In the genomic region with DNA sequence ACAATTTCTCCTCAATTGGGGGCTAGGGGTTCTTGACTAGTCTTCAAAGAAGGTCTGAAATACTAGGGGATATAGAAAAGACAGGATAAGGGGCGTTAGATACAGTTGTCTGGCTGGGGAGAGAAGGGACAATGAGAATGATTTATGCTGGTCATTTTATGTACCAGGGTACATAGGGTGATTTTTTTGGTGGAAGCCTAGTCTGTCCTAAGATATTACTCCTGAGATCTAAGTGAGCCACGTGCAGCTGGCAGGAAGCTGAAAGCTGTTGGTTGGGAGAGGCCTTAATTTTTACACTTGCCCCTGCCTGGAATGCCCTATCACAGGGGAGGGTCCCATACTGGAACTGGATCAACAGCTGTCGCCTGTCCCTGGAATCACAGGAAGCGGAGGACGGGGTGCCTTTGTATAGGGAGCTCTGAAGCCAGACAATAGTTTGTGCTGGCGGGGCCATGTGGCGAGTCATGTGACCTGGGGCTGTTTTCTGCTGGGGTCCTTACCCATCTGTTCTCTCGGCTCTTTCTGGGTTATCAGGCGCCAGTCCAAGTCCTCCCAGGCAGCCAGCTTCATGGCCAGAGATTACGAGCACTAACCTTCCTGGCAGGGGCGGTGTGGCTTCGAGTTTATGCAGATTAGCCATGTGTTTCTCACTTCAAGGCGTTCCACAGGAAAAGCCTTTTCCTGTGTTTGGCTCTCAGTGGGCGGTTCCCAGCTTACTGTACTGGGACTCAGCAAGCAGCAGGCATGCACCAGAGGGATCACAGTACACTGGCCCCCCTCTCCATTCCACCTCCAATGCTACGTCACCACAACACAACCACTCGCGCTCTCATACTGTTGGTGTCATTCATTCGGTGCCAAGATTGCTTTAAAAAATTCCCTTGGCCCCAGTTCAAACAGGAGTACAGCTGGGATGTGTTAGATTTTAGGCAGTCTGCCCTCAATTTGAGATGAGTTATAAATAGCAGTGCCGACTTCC, we compare ENCODE assay signal across 8 cellular contexts. TPM values are rescaled to one million over a fixed set of nuclear protein-coding genes. Genes with fewer than 3 reads are reported as not detected.
DNase-seq lines count a peak whose midpoint lies in the region; TF ChIP-seq lines count a peak whose summit lies in the region.

No MANE protein-coding gene starts in this region.

- peak overlapping the region; percentile 44 for H3K4me3 ChIP-seq in BE2C (ENCODE audit: low read depth, low read length)
- H3K4me3 ChIP-seq in tibial nerve = peak overlapping the region in 1 of 4 donors; percentile 0

- H3K36me3 ChIP-seq in BE2C (peaks cover 3% of the 10 kb centered on the region; the same call in 1 of the 2 replicates), tibial nerve (peaks cover 0 to 9% (median 0%) of the 10 kb centered on the region in 3 donors)

- H3K9me3 ChIP-seq in BE2C (no peaks in the 10 kb centered on the region), tibial nerve (no peaks in the 10 kb centered on the region)

- H3K4me1 ChIP-seq in BE2C = peaks cover 7% of the 10 kb centered on the region
- peaks cover 0 to 95% (median 80%) of the 10 kb centered on the region in 4 donors for H3K4me1 ChIP-seq in tibial nerve

- H3K27ac ChIP-seq in tibial nerve = peak overlapping the region in 3 of 4 donors; percentile 22 to 74 (median 49)

- TF ChIP-seq EP300 in tibial nerve (IDR thresholded peaks at IDR 0.05) = peak in 1 of 2 donors; percentile 85

- TF ChIP-seq POLR2A in tibial nerve (IDR thresholded peaks at IDR 0.05) = no peak

- no peak for TF ChIP-seq CTCF in BE2C (IDR thresholded peaks at IDR 0.05; ENCODE audit: low read depth, low read length)
- TF ChIP-seq CTCF in nephron progenitor cell (IDR thresholded peaks at IDR 0.05) = no peak
- no peak for TF ChIP-seq CTCF in tibial nerve (IDR thresholded peaks at IDR 0.05)

- H3K27me3 ChIP-seq in BE2C (no peaks in the 10 kb centered on the region), tibial nerve (no peaks in the 10 kb centered on the region)

- 5 to 6% methylated on average over 19 of the region's 19 CpGs for WGBS in tibial nerve, 2 donors

- H3K4me3 Mint-ChIP-seq in nephron progenitor cell = peak overlapping the region; percentile 60

- peaks cover 32% of the 10 kb centered on the region for H3K36me3 Mint-ChIP-seq in nephron progenitor cell (ENCODE audit: low read depth)

- H3K9me3 Mint-ChIP-seq in nephron progenitor cell = no peaks in the 10 kb centered on the region

- H3K27ac Mint-ChIP-seq in nephron progenitor cell = peak overlapping the region; percentile 87

- no peaks in the 10 kb centered on the region for H3K27me3 Mint-ChIP-seq in nephron progenitor cell (ENCODE audit: low read depth, poor library complexity)

- peaks cover 71% of the 10 kb centered on the region for H3K4me1 Mint-ChIP-seq in nephron progenitor cell

- DNase-seq in BE2C (peak; percentile 87), HS-5 (ENCODE audit: low read depth) (peak; percentile 96), OCI-M2 (lab: John Stamatoyannopoulos, UW; ENCODE audit: unreplicated experiment) (peak; percentile 72), foreskin melanocyte (peak; percentile 78), nephron progenitor cell (peak; percentile 65), tibial nerve (ENCODE audit: low spot score in 2 of 2) (peak; percentile 54 to 76), RKO (ENCODE audit: low spot score) (no peak)
- DNase-seq in activated naive CD4-positive, alpha-beta T cell treated with anti-CD3 and anti-CD28 coated beads, Interleukin-2, amount 50 U/mL, for 16 hours = peak; percentile 24

RNA-seq across cellular contexts. Expression of a gene that starts 27.5 kb away (rescaled TPM):
- polyA plus RNA-seq in BE2C (2012; ENCODE audit: insufficient read depth, insufficient read length, low read depth) = 90.2 TPM
- total RNA-seq in tibial nerve = 10 to 100 TPM; 49.6 to 90.0 (median 54.3) TPM
